32 cellular contexts compared by ENCODE assay signal in genomic region chr6:7475081-7475480, GRCh38.
"Had no signal": no experiment of that assay in that cellular context is flagged by ENCODE, and none has a peak within 500 bp of the region (broad histone marks: within the 10 kb centered on the region; RNA-seq: fewer than 3 reads in every experiment).

No MANE protein-coding gene starts in this region.

- H3K27ac ChIP-seq: ovary, parathyroid adenoma, psoas muscle, right lobe of liver, skin epidermis, spleen, suprapubic skin, testis, tibial artery, transverse colon, upper lobe of right lung, uterus had no signal

- H3K4me3 Mint-ChIP-seq: naive thymus-derived CD8-positive, alpha-beta T cell; natural killer cell treated with Interleukin-12 subunit alpha and Interleukin-12 subunit beta and Interleukin-15 and Interleukin-18, amount 100 ng/mL, for 72 hours; nephron progenitor cell; neural crest cell; stimulated activated memory B cell treated with anti-CD40 and anti-IgM and Interleukin-4, amounts not matched to agents 10 μg/mL and 1 μg/mL and 100 μg/mL, for 72 hours; stimulated activated naive CD8-positive, alpha-beta T cell treated with anti-CD3 and anti-CD28 coated beads, Interleukin-15, amount 100 ng/mL, for 72 hours; type B pancreatic cell had no signal

- H3K27ac Mint-ChIP-seq: naive thymus-derived CD8-positive, alpha-beta T cell; natural killer cell treated with Interleukin-12 subunit alpha and Interleukin-12 subunit beta and Interleukin-15 and Interleukin-18, amount 100 ng/mL, for 72 hours; nephron progenitor cell; progenitor cell of endocrine pancreas; stimulated activated memory B cell treated with anti-CD40 and anti-IgM and Interleukin-4, amounts not matched to agents 10 μg/mL and 1 μg/mL and 100 μg/mL, for 72 hours; stimulated activated naive CD8-positive, alpha-beta T cell treated with anti-CD3 and anti-CD28 coated beads, Interleukin-15, amount 100 ng/mL, for 72 hours; type B pancreatic cell had no signal

- H3K36me3 ChIP-seq: ovary, right lobe of liver, spleen, suprapubic skin, tibial artery, transverse colon, upper lobe of right lung, uterus had no signal

- H3K4me1 ChIP-seq: psoas muscle, right lobe of liver, spleen, testis, tibial artery, uterus had no signal

- H3K79me2 ChIP-seq: parathyroid adenoma had no signal

- H3K4me2 ChIP-seq: smooth muscle cell had no signal

- H3K27me3 Mint-ChIP-seq: progenitor cell of endocrine pancreas, type B pancreatic cell had no signal

- H3K27me3 ChIP-seq: ovary, right lobe of liver, suprapubic skin, testis, tibial artery, transverse colon, upper lobe of right lung, uterus had no signal

- DNase-seq: naive thymus-derived CD8-positive, alpha-beta T cell; nephron progenitor cell; occipital lobe; ovary; posterior cingulate gyrus; psoas muscle; right cardiac atrium; right lobe of liver; spleen; stimulated activated CD4-positive, alpha-beta T cell treated with anti-CD3 and anti-CD28 coated beads, Interleukin-12 subunit alpha, Interleukin-12 subunit beta, amount 100 ng/mL, for 4 hours; stimulated activated CD4-positive, alpha-beta T cell treated with anti-CD3 and anti-CD28 coated beads, Interleukin-1b, Interleukin-23, amount 100 ng/mL, for 48 hours; stimulated activated CD4-positive, alpha-beta T cell treated with anti-CD3 and anti-CD28 coated beads, Interleukin-4, amount 100 ng/mL, for 1 hour; stimulated activated CD4-positive, alpha-beta T cell treated with anti-CD3 and anti-CD28 coated beads, Interleukin-4, amount 100 ng/mL, for 4 hours; stimulated activated CD8-positive, alpha-beta memory T cell treated with anti-CD3 and anti-CD28 coated beads, Interleukin-4, amount 100 ng/mL, for 48 hours; stimulated activated naive CD4-positive, alpha-beta T cell; stimulated activated naive CD8-positive, alpha-beta T cell treated with anti-CD3 and anti-CD28 coated beads, Interleukin-15, amount 100 ng/mL, for 72 hours; stimulated activated naive CD8-positive, alpha-beta T cell treated with anti-CD3 and anti-CD28 coated beads, Interleukin-15, Interleukin-2, amounts not matched to agents 100 U/mL and 50 U/mL, for 24 hours; substantia nigra; testis; tibial artery; transverse colon; upper lobe of right lung; uterus had no signal

- H3K9me3 ChIP-seq: ovary, psoas muscle, right lobe of liver, spleen, suprapubic skin, testis, tibial artery, transverse colon, upper lobe of right lung, uterus had no signal

- H3K9me3 Mint-ChIP-seq: naive thymus-derived CD8-positive, alpha-beta T cell; natural killer cell treated with Interleukin-12 subunit alpha and Interleukin-12 subunit beta and Interleukin-15 and Interleukin-18, amount 100 ng/mL, for 72 hours; nephron progenitor cell; neural crest cell; stimulated activated naive CD8-positive, alpha-beta T cell treated with anti-CD3 and anti-CD28 coated beads, Interleukin-15, amount 100 ng/mL, for 72 hours had no signal

- H3K36me3 Mint-ChIP-seq: naive thymus-derived CD8-positive, alpha-beta T cell; natural killer cell treated with Interleukin-12 subunit alpha and Interleukin-12 subunit beta and Interleukin-15 and Interleukin-18, amount 100 ng/mL, for 72 hours; stimulated activated memory B cell treated with anti-CD40 and anti-IgM and Interleukin-4, amounts not matched to agents 10 μg/mL and 1 μg/mL and 100 μg/mL, for 72 hours; type B pancreatic cell had no signal

- H3K4me3 ChIP-seq: ovary, psoas muscle, right lobe of liver, skin epidermis, smooth muscle cell, spleen, suprapubic skin, testis, tibial artery, transverse colon, upper lobe of right lung, uterus had no signal

- H2AFZ ChIP-seq: parathyroid adenoma had no signal

- H3K4me1 Mint-ChIP-seq: neural crest cell; stimulated activated naive CD8-positive, alpha-beta T cell treated with anti-CD3 and anti-CD28 coated beads, Interleukin-15, amount 100 ng/mL, for 72 hours had no signal

- H3K9ac ChIP-seq: parathyroid adenoma had no signal
